15 cellular contexts compared by ENCODE assay signal in genomic region chr14:99436247-99437180, GRCh38. TPM values are rescaled to one million over a fixed set of nuclear protein-coding genes. Genes with fewer than 3 reads are reported as not detected.
DNase-seq lines count a peak whose midpoint lies in the region; ATAC-seq and TF ChIP-seq lines count a peak whose summit lies in the region.
"Had no signal": no experiment of that assay in that cellular context is flagged by ENCODE, and none has a peak within 500 bp of the region (broad histone marks: within the 10 kb centered on the region; RNA-seq: fewer than 3 reads in every experiment).

No MANE protein-coding gene starts in this region.

- peaks cover 44% of the 10 kb centered on the region for H3K36me3 Mint-ChIP-seq in activated CD4-positive, alpha-beta T cell treated with anti-CD3 and anti-CD28 coated beads, Interleukin-2, amount 10 ng/mL, durations not matched to agents 24 days and 14 days (ENCODE audit: low read depth)
- peaks cover 7% of the 10 kb centered on the region for H3K36me3 Mint-ChIP-seq in T-helper 17 cell (ENCODE audit: low read depth)

- no peaks in the 10 kb centered on the region for H3K9me3 ChIP-seq in T-helper 17 cell (ENCODE audit: control insufficient read depth, low read length, poor library complexity, severe bottlenecking)
- H3K9me3 ChIP-seq: MG63 had no signal

- peak; percentile 71 for ATAC-seq in T-helper 17 cell
- ATAC-seq in GM19455 (IDR thresholded peaks at IDR 0.05; ENCODE audit: unreplicated experiment): no peak
- no peak for ATAC-seq in GM19324 (IDR thresholded peaks at IDR 0.05; ENCODE audit: low FRiP score, unreplicated experiment)

- H3K27ac Mint-ChIP-seq in activated CD4-positive, alpha-beta T cell treated with anti-CD3 and anti-CD28 coated beads, Interleukin-2, amount 10 ng/mL, durations not matched to agents 24 days and 14 days: peak overlapping the region; percentile 74
- peak overlapping the region; percentile 75 for H3K27ac Mint-ChIP-seq in T-helper 17 cell

- intact Hi-C loops in activated CD4-positive, alpha-beta T cell treated with anti-CD3 and anti-CD28 coated beads, Interleukin-2, amount 10 ng/mL, durations not matched to agents 24 days and 14 days (cut with micrococcal nuclease): no loop called here

- H3K9me3 Mint-ChIP-seq in activated CD4-positive, alpha-beta T cell treated with anti-CD3 and anti-CD28 coated beads, Interleukin-2, amount 10 ng/mL, durations not matched to agents 24 days and 14 days: no peaks in the 10 kb centered on the region

- H3K4me3 ChIP-seq in fibroblast of pulmonary artery (replicated peaks; ENCODE audit: low read depth, low read length): no peak overlapping the region
- H3K4me3 ChIP-seq: MG63 had no signal

- H3K4me1 Mint-ChIP-seq in activated CD4-positive, alpha-beta T cell treated with anti-CD3 and anti-CD28 coated beads, Interleukin-2, amount 10 ng/mL, durations not matched to agents 24 days and 14 days: peaks cover 29% of the 10 kb centered on the region
- H3K4me1 Mint-ChIP-seq in T-helper 17 cell: peaks cover 47% of the 10 kb centered on the region

- no peak for TF ChIP-seq CTCF in fibroblast of pulmonary artery (IDR thresholded peaks at IDR 0.05; ENCODE audit: low read length, missing control alignments)

- no peaks in the 10 kb centered on the region for H3K27me3 Mint-ChIP-seq in activated CD4-positive, alpha-beta T cell treated with anti-CD3 and anti-CD28 coated beads, Interleukin-2, amount 10 ng/mL, durations not matched to agents 24 days and 14 days
- no peaks in the 10 kb centered on the region for H3K27me3 Mint-ChIP-seq in T-helper 17 cell

- DNase-seq in activated CD4-positive, alpha-beta T cell treated with anti-CD3 and anti-CD28 coated beads, Interleukin-2, amount 10 ng/mL, durations not matched to agents 24 days and 14 days: peak; percentile 72
- no peak for DNase-seq in activated CD4-positive, alpha-beta T cell treated with anti-CD3 and anti-CD28 coated beads for 1 hour
- no peak for DNase-seq in T-helper 17 cell
- peak; percentile 22 for DNase-seq in fibroblast of pulmonary artery (ENCODE audit: low read depth)
- DNase-seq in pulmonary artery endothelial cell (ENCODE audit: low read depth, low spot score): peak; percentile 5
- no peak for DNase-seq in NCI-H1092 treated with DMSO at 0.1 percent for 48 hours (lab: John Stamatoyannopoulos, UW)
- DNase-seq: ACHN; cerebellar nuclear complex; H7; MG63; NCI-H526; stimulated activated CD4-positive, alpha-beta T cell treated with anti-CD3 and anti-CD28 coated beads, Interleukin-15, amount 100 ng/mL, for 24 hours; stimulated activated naive CD4-positive, alpha-beta T cell treated with Interleukin-2 at 50 U/mL for 16 hours had no signal

- peak overlapping the region; percentile 57 for H3K4me3 Mint-ChIP-seq in activated CD4-positive, alpha-beta T cell treated with anti-CD3 and anti-CD28 coated beads, Interleukin-2, amount 10 ng/mL, durations not matched to agents 24 days and 14 days
- peak overlapping the region; percentile 67 for H3K4me3 Mint-ChIP-seq in T-helper 17 cell

RNA-seq across cellular contexts. Expression of gene SETD3, which starts 44.1 kb away (rescaled TPM):
- 57.9 and 59.0 TPM in 2 replicates for total RNA-seq in activated CD4-positive, alpha-beta T cell treated with anti-CD3 and anti-CD28 coated beads, Interleukin-2, amount 10 ng/mL, durations not matched to agents 24 days and 14 days
- total RNA-seq in T-helper 17 cell: 10 to 100 TPM; 38.2 to 47.6 TPM
- total RNA-seq in pulmonary artery endothelial cell: 54.1 and 73.4 TPM in 2 replicates

RNA-seq across cellular contexts. Expression of gene CCNK, which starts 44.7 kb away (rescaled TPM):
- total RNA-seq in activated CD4-positive, alpha-beta T cell treated with anti-CD3 and anti-CD28 coated beads, Interleukin-2, amount 10 ng/mL, durations not matched to agents 24 days and 14 days: 79.5 and 83.6 TPM in 2 replicates
- total RNA-seq in T-helper 17 cell: 100 to 1,000 TPM; 138 to 141 TPM
- 32.8 and 36.1 TPM in 2 replicates for total RNA-seq in pulmonary artery endothelial cell

Comparison
In these comparisons a context has a peak if more than half of its experiments do, and no peak if none do; other contexts are left out.
1. DNase-seq: peak in activated CD4-positive, alpha-beta T cell treated with anti-CD3 and anti-CD28 coated beads, Interleukin-2, amount 10 ng/mL, durations not matched to agents 24 days and 14 days (single experiment), fibroblast of pulmonary artery (single experiment) and pulmonary artery endothelial cell (single experiment); none in activated CD4-positive, alpha-beta T cell treated with anti-CD3 and anti-CD28 coated beads for 1 hour (single experiment), T-helper 17 cell (0 of 3) and NCI-H1092 treated with DMSO at 0.1 percent for 48 hours (single experiment).